23 cellular contexts compared by ENCODE assay signal in the genomic region with DNA sequence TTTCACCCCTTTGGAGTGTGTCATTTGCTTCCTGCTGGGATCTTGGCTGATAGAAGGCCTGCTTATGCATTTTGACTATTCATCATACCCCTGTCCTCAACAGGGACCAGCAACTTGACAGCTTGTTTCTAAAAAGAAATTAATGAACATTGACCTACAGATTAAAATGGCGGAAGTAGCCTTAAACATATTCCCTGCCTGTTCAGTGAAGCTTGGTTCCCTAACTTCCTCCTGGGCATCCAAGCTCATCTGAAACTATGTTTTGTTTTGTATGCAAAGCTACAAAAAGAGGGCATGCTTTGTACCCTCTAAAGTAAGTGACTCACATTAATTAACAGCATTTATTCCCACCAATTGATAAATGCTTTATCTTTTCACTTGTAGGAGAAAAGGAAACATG. TPM values are rescaled to one million over a fixed set of nuclear protein-coding genes. Genes with fewer than 3 reads are reported as not detected.
DNase-seq lines count a peak whose midpoint lies in the region; ATAC-seq and TF ChIP-seq lines count a peak whose summit lies in the region.
"Had no signal": no experiment of that assay in that cellular context is flagged by ENCODE, and none has a peak within 500 bp of the region (broad histone marks: within the 10 kb centered on the region; RNA-seq: fewer than 3 reads in every experiment).

No MANE protein-coding gene starts in this region.

- H3K4me2 ChIP-seq in DOHH2 (ENCODE audit: low read length) = peak overlapping the region; percentile 53

- H3K79me2 ChIP-seq in DOHH2 (ENCODE audit: control insufficient read depth, low read length) = no peaks in the 10 kb centered on the region

- H4K20me1 ChIP-seq in DOHH2 (ENCODE audit: control insufficient read depth, insufficient read depth, low read depth, low read length) = no peaks in the 10 kb centered on the region

- no peaks in the 10 kb centered on the region for H3K9me2 ChIP-seq in DOHH2 (replicated peaks; ENCODE audit: control insufficient read depth, low read length)

- intact Hi-C loops in left lung (cut with DNase I) = no loop called here

- ATAC-seq in HG02973 (IDR thresholded peaks at IDR 0.05; ENCODE audit: unreplicated experiment) = no peak
- ATAC-seq in left lung = no peak
- no peak for ATAC-seq in GM18909 (IDR thresholded peaks at IDR 0.05; ENCODE audit: poor library complexity, unreplicated experiment)
- ATAC-seq: Right ventricle myocardium inferior had no signal

- no peaks in the 10 kb centered on the region for H3K27me3 ChIP-seq in DOHH2 (ENCODE audit: control insufficient read depth, low read length)
- H3K27me3 ChIP-seq in left lung = no peaks in the 10 kb centered on the region

- H3K4me1 ChIP-seq in DOHH2 (ENCODE audit: control insufficient read depth, low read length) = peaks cover 23% of the 10 kb centered on the region
- H3K4me1 ChIP-seq in left lung = peaks cover 0 to 3% of the 10 kb centered on the region in 2 donors
- H3K4me1 ChIP-seq: SJSA1 had no signal

- H3K9me3 ChIP-seq in DOHH2 (ENCODE audit: control insufficient read depth, insufficient read depth, low read length) = no peaks in the 10 kb centered on the region
- H3K9me3 ChIP-seq in left lung = no peaks in the 10 kb centered on the region
- H3K9me3 ChIP-seq: SJSA1 had no signal

- peak overlapping the region; percentile 13 for H3K27ac ChIP-seq in DOHH2 (ENCODE audit: low read depth, low read length)
- no peak overlapping the region for H3K27ac ChIP-seq in left lung
- H3K27ac ChIP-seq: SJSA1 had no signal

- H3F3A ChIP-seq in DOHH2 (ENCODE audit: control insufficient read depth, insufficient read depth) = no peaks in the 10 kb centered on the region

- TF ChIP-seq CTCF in DOHH2 (IDR thresholded peaks at IDR 0.05; ENCODE audit: low read depth, low read length, poor library complexity, severe bottlenecking) = no peak
- no peak for TF ChIP-seq CTCF in left lung (IDR thresholded peaks at IDR 0.05)

- H3K36me3 ChIP-seq in DOHH2 (ENCODE audit: control insufficient read depth, low read length) (no peaks in the 10 kb centered on the region), left lung (no peaks in the 10 kb centered on the region)
- H3K36me3 ChIP-seq: SJSA1 had no signal

- peak; percentile 46 for DNase-seq in NAMALWA (ENCODE audit: low spot score)
- peak; percentile 33 for DNase-seq in germinal center (ENCODE audit: low spot score)
- DNase-seq in middle frontal gyrus (ENCODE audit: extremely low spot score, low spot score) = no peak
- DNase-seq in left lung = no peak
- DNase-seq: C1 segment of cervical spinal cord; Calu3; CD8-positive, alpha-beta memory T cell; DMS153; GDM1; GOT3; HCEC 1CT; IMR-90; Kasumi-1; NCI-H1694 treated with DMSO at 0.1 percent for 48 hours; NCI-H2081 treated with DMSO at 0.1 percent for 48 hours; NCI-H2171 treated with DMSO at 0.1 percent for 48 hours; NCI-H524 treated with DMSO at 0.1 percent for 48 hours; OCI-M1 had no signal

- H3K4me3 ChIP-seq in DOHH2 (ENCODE audit: low read length) = peak overlapping the region; percentile 29
- H3K4me3 ChIP-seq in left lung = no peak overlapping the region
- H3K4me3 ChIP-seq: SJSA1 had no signal

RNA-seq across cellular contexts. Expression of a gene that starts 26.8 kb away (rescaled TPM):
- 10 to 100 TPM; 37.5 to 45.1 TPM for total RNA-seq in left lung

Comparison
In these comparisons a context has a peak if more than half of its experiments do, and no peak if none do; other contexts are left out.
1. DNase-seq: peak in NAMALWA (single experiment) and germinal center (single experiment); none in middle frontal gyrus (single experiment) and left lung (0 of 2).